1 cellular context compared by ENCODE assay signal in genomic region chr1:167654975-167655575, GRCh38.
TF ChIP-seq lines count a peak whose summit lies in the region.

No MANE protein-coding gene starts in this region.

TF ChIP-seq in GM23338, 12 proteins besides CTCF, POLR2A, EP300 and RAD21:
- no peak for TF ChIP-seq POLR2AphosphoS5 (IDR thresholded peaks at IDR 0.05; ENCODE audit: low read depth)
- no peak for TF ChIP-seq JUNB (IDR thresholded peaks at IDR 0.05; ENCODE audit: unreplicated experiment)
- no peak for TF ChIP-seq NANOG (IDR thresholded peaks at IDR 0.05; ENCODE audit: borderline replicate concordance)
- TF ChIP-seq REST (IDR thresholded peaks at IDR 0.05; ENCODE audit: unreplicated experiment): no peak
- no peak for TF ChIP-seq CREB1 (CRISPR knock-in tag; IDR thresholded peaks at IDR 0.05; ENCODE audit: low read depth)
- TF ChIP-seq EZH2 (IDR thresholded peaks at IDR 0.05; ENCODE audit: low read depth, unreplicated experiment): no peak
- TF ChIP-seq ZNF114 (CRISPR knock-in tag; IDR thresholded peaks at IDR 0.05): no peak
